In the genomic region with DNA sequence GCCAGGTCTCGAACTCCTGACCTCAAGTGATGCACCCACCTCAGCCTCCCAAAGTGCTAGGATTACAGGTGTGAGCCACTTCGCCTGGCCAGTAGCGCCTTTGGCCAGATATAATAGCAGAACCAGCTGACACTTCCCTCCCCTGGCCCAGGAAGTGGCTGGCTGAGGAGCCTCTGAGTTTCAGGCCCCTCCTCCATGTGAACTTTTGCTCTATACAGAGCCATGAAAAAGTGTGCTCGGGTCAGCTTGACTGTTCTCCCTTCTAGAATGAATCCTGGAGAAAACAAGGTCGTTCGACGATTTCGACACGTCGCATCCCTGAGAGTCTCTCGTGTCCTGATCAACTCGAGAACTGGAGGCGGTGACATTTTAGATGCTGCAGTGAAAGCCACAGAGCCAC, we compare ENCODE assay signal across 1 cellular context.
TF ChIP-seq lines count a peak whose summit lies in the region.

No MANE protein-coding gene starts in this region.

TF ChIP-seq in WTC11, 78 proteins besides CTCF, POLR2A, EP300 and RAD21 (continued from another document):
- TF ChIP-seq ATF2 (CRISPR knock-in tag; IDR thresholded peaks at IDR 0.05; ENCODE audit: borderline replicate concordance, low read depth), result no peak
- TF ChIP-seq GABPB1 (CRISPR knock-in tag; IDR thresholded peaks at IDR 0.05), result no peak
- TF ChIP-seq, protein P1, sequence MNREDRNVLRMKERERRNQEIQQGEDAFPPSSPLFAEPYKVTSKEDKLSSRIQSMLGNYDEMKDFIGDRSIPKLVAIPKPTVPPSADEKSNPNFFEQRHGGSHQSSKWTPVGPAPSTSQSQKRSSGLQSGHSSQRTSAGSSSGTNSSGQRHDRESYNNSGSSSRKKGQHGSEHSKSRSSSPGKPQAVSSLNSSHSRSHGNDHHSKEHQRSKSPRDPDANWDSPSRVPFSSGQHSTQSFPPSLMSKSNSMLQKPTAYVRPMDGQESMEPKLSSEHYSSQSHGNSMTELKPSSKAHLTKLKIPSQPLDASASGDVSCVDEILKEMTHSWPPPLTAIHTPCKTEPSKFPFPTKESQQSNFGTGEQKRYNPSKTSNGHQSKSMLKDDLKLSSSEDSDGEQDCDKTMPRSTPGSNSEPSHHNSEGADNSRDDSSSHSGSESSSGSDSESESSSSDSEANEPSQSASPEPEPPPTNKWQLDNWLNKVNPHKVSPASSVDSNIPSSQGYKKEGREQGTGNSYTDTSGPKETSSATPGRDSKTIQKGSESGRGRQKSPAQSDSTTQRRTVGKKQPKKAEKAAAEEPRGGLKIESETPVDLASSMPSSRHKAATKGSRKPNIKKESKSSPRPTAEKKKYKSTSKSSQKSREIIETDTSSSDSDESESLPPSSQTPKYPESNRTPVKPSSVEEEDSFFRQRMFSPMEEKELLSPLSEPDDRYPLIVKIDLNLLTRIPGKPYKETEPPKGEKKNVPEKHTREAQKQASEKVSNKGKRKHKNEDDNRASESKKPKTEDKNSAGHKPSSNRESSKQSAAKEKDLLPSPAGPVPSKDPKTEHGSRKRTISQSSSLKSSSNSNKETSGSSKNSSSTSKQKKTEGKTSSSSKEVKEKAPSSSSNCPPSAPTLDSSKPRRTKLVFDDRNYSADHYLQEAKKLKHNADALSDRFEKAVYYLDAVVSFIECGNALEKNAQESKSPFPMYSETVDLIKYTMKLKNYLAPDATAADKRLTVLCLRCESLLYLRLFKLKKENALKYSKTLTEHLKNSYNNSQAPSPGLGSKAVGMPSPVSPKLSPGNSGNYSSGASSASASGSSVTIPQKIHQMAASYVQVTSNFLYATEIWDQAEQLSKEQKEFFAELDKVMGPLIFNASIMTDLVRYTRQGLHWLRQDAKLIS (CRISPR knock-in tag; IDR thresholded peaks at IDR 0.05; ENCODE audit: borderline replicate concordance), result no peak
- TF ChIP-seq ZNF263 (CRISPR knock-in tag; IDR thresholded peaks at IDR 0.05; ENCODE audit: low read depth), result no peak
- no peak for TF ChIP-seq EMX1 (CRISPR knock-in tag; IDR thresholded peaks at IDR 0.05)
- no peak for TF ChIP-seq PRDM15 (CRISPR knock-in tag; IDR thresholded peaks at IDR 0.05)
- no peak for TF ChIP-seq E2F4 (CRISPR knock-in tag; IDR thresholded peaks at IDR 0.05; ENCODE audit: borderline replicate concordance, low read depth)
- TF ChIP-seq SP1 (CRISPR knock-in tag; conservative IDR thresholded peaks at IDR 0.05), result no peak
- TF ChIP-seq, protein P2, sequence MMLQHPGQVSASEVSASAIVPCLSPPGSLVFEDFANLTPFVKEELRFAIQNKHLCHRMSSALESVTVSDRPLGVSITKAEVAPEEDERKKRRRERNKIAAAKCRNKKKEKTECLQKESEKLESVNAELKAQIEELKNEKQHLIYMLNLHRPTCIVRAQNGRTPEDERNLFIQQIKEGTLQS (CRISPR knock-in tag; conservative IDR thresholded peaks at IDR 0.05), result no peak
- TF ChIP-seq, protein P3, sequence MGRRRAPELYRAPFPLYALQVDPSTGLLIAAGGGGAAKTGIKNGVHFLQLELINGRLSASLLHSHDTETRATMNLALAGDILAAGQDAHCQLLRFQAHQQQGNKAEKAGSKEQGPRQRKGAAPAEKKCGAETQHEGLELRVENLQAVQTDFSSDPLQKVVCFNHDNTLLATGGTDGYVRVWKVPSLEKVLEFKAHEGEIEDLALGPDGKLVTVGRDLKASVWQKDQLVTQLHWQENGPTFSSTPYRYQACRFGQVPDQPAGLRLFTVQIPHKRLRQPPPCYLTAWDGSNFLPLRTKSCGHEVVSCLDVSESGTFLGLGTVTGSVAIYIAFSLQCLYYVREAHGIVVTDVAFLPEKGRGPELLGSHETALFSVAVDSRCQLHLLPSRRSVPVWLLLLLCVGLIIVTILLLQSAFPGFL (CRISPR knock-in tag; IDR thresholded peaks at IDR 0.05; ENCODE audit: borderline replicate concordance), result no peak
- no peak for TF ChIP-seq ZNF317 (CRISPR knock-in tag; IDR thresholded peaks at IDR 0.05; ENCODE audit: borderline replicate concordance, low read depth)
- no peak for TF ChIP-seq ERG (CRISPR knock-in tag; IDR thresholded peaks at IDR 0.05)
- TF ChIP-seq, protein P4, sequence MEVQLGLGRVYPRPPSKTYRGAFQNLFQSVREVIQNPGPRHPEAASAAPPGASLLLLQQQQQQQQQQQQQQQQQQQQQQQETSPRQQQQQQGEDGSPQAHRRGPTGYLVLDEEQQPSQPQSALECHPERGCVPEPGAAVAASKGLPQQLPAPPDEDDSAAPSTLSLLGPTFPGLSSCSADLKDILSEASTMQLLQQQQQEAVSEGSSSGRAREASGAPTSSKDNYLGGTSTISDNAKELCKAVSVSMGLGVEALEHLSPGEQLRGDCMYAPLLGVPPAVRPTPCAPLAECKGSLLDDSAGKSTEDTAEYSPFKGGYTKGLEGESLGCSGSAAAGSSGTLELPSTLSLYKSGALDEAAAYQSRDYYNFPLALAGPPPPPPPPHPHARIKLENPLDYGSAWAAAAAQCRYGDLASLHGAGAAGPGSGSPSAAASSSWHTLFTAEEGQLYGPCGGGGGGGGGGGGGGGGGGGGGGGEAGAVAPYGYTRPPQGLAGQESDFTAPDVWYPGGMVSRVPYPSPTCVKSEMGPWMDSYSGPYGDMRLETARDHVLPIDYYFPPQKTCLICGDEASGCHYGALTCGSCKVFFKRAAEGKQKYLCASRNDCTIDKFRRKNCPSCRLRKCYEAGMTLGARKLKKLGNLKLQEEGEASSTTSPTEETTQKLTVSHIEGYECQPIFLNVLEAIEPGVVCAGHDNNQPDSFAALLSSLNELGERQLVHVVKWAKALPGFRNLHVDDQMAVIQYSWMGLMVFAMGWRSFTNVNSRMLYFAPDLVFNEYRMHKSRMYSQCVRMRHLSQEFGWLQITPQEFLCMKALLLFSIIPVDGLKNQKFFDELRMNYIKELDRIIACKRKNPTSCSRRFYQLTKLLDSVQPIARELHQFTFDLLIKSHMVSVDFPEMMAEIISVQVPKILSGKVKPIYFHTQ (CRISPR knock-in tag; IDR thresholded peaks at IDR 0.05), result no peak
- TF ChIP-seq HMGXB4 (CRISPR knock-in tag; IDR thresholded peaks at IDR 0.05), result no peak
